Comparison of ENCODE assay signal across 24 cellular contexts in genomic region chr2:97758131-97758705, GRCh38. TPM values are rescaled to one million over a fixed set of nuclear protein-coding genes. Genes with fewer than 3 reads are reported as not detected.
"Had no signal": no experiment of that assay in that cellular context is flagged by ENCODE, and none has a peak within 500 bp of the region (broad histone marks: within the 10 kb centered on the region; RNA-seq: fewer than 3 reads in every experiment).

No MANE protein-coding gene starts in this region.

- H3K4me3 ChIP-seq: left lung, pancreas, psoas muscle, right atrium auricular region, tibial nerve had no signal

- H3K4me3 Mint-ChIP-seq: activated CD4-positive, alpha-beta memory T cell treated with anti-CD3 and anti-CD28 coated beads, Interleukin-2, amount 10 ng/mL, durations not matched to agents 7 days and 5 days; mesothelial cell of epicardium; natural killer cell treated with Interleukin-12 subunit alpha and Interleukin-12 subunit beta and Interleukin-15 and Interleukin-18, amount 100 ng/mL, for 72 hours; stimulated activated naive CD8-positive, alpha-beta T cell treated with anti-CD3 and anti-CD28 coated beads, Interleukin-15, amount 100 ng/mL, for 72 hours; T-helper 17 cell had no signal

- H3K27ac Mint-ChIP-seq: activated CD4-positive, alpha-beta memory T cell treated with anti-CD3 and anti-CD28 coated beads, Interleukin-2, amount 10 ng/mL, durations not matched to agents 7 days and 5 days; mesothelial cell of epicardium; natural killer cell treated with Interleukin-12 subunit alpha and Interleukin-12 subunit beta and Interleukin-15 and Interleukin-18, amount 100 ng/mL, for 72 hours; T-helper 17 cell had no signal

- H3K9me3 ChIP-seq: left lung, pancreas, psoas muscle, right atrium auricular region, tibial nerve had no signal

- H3K4me1 Mint-ChIP-seq: mesothelial cell of epicardium had no signal

- H3K27me3 ChIP-seq: foreskin keratinocyte, left lung, neutrophil, pancreas, right atrium auricular region, tibial nerve had no signal

- H3K36me3 Mint-ChIP-seq: natural killer cell treated with Interleukin-12 subunit alpha and Interleukin-12 subunit beta and Interleukin-15 and Interleukin-18, amount 100 ng/mL, for 72 hours had no signal

- H3K4me1 ChIP-seq: left lung, pancreas, psoas muscle, right atrium auricular region had no signal

- H3K9me3 Mint-ChIP-seq: activated CD4-positive, alpha-beta memory T cell treated with anti-CD3 and anti-CD28 coated beads, Interleukin-2, amount 10 ng/mL, durations not matched to agents 7 days and 5 days; activated naive CD4-positive, alpha-beta T cell treated with anti-CD3 and anti-CD28 coated beads, Interleukin-2, amount 50 U/mL, for 72 hours; mesothelial cell of epicardium; natural killer cell treated with Interleukin-12 subunit alpha and Interleukin-12 subunit beta and Interleukin-15 and Interleukin-18, amount 100 ng/mL, for 72 hours; stimulated activated naive CD8-positive, alpha-beta T cell treated with anti-CD3 and anti-CD28 coated beads, Interleukin-15, amount 100 ng/mL, for 72 hours had no signal

- H3K27ac ChIP-seq: epithelial cell of prostate, foreskin keratinocyte, left lung, neutrophil, pancreas, psoas muscle, tibial nerve had no signal

- DNase-seq: activated CD4-positive, alpha-beta memory T cell treated with anti-CD3 and anti-CD28 coated beads, Interleukin-2, amount 10 ng/mL, durations not matched to agents 7 days and 5 days; activated CD4-positive, alpha-beta T cell treated with anti-CD3 and anti-CD28 coated beads for 48 hours; activated CD4-positive, CD25-positive, alpha-beta regulatory T cell; activated gamma-delta T cell treated with Interleukin-2 at 50 U/mL for 16 hours; activated T-cell treated with anti-CD3 and anti-CD28 coated beads, Interleukin-2, amount 50 U/mL, for 1 hour; cerebellar nuclear complex; cortex of kidney; foreskin keratinocyte; left lung; mammary epithelial cell; pancreas; psoas muscle; stimulated activated CD4-positive, alpha-beta T cell treated with anti-CD3 and anti-CD28 coated beads, Interleukin-1b, Interleukin-23, amount 100 ng/mL, for 48 hours; stimulated activated naive CD8-positive, alpha-beta T cell treated with anti-CD3 and anti-CD28 coated beads, Interleukin-15, amount 100 ng/mL, for 72 hours; SW 1271; T-helper 17 cell had no signal

- H3K27me3 Mint-ChIP-seq: activated CD4-positive, alpha-beta memory T cell treated with anti-CD3 and anti-CD28 coated beads, Interleukin-2, amount 10 ng/mL, durations not matched to agents 7 days and 5 days; natural killer cell treated with Interleukin-12 subunit alpha and Interleukin-12 subunit beta and Interleukin-15 and Interleukin-18, amount 100 ng/mL, for 72 hours; stimulated activated naive CD8-positive, alpha-beta T cell treated with anti-CD3 and anti-CD28 coated beads, Interleukin-15, amount 100 ng/mL, for 72 hours; T-helper 17 cell had no signal

RNA-seq across cellular contexts. Expression of gene ZAP70, which starts 44.8 kb away (rescaled TPM):
- total RNA-seq: foreskin keratinocyte, kidney epithelial cell had no signal
